In genomic region chr15:69643971-69644370, GRCh38 we compare ENCODE assay signal across 7 cellular contexts.
"Had no signal": no experiment of that assay in that cellular context is flagged by ENCODE, and none has a peak within 500 bp of the region (broad histone marks: within the 10 kb centered on the region; RNA-seq: fewer than 3 reads in every experiment).

No MANE protein-coding gene starts in this region.

- H3K4me3 Mint-ChIP-seq: IgD-negative memory B cell had no signal

- H3K27ac Mint-ChIP-seq: IgD-negative memory B cell had no signal

- H3K4me1 Mint-ChIP-seq: IgD-negative memory B cell had no signal

- H3K4me3 ChIP-seq: K562 had no signal

- H3K27ac ChIP-seq: HL-60, KMS-11 had no signal

- DNase-seq: IMR-90, KBM-7, KG1 had no signal
